In genomic region chrX:63784902-63785692, GRCh38 we compare ENCODE assay signal across 8 cellular contexts. TPM values are rescaled to one million over a fixed set of nuclear protein-coding genes. Genes with fewer than 3 reads are reported as not detected.
DNase-seq lines count a peak whose midpoint lies in the region; ATAC-seq, FAIRE-seq and TF ChIP-seq lines count a peak whose summit lies in the region.

Gene ARHGEF9, minus strand, starts transcription at chrX:63785214. Its CDS starts 69 bp downstream, at chrX:63785145.

- no peaks in the 10 kb centered on the region for H3K4me1 Mint-ChIP-seq in activated CD4-positive, alpha-beta T cell treated with anti-CD3 and anti-CD28 coated beads, Interleukin-2, amount 10 ng/mL, durations not matched to agents 7 days and 5 days
- H3K4me1 Mint-ChIP-seq in WTC11 (peaks cover 25% of the 10 kb centered on the region), nephron (peaks cover 12% of the 10 kb centered on the region)

- DNase-seq in activated CD4-positive, alpha-beta T cell treated with anti-CD3 and anti-CD28 coated beads, Interleukin-2, amount 10 ng/mL, durations not matched to agents 7 days and 5 days = peak; percentile 4
- no peak for DNase-seq in activated CD4-positive, alpha-beta T cell treated with anti-CD3 and anti-CD28 coated beads for 1 hour
- DNase-seq in WTC11 (ENCODE audit: low spot score) (peak; percentile 64), frontal cortex (ENCODE audit: low spot score in 2 of 2) (peak in 1 of 2 donors; percentile 25), NAMALWA (ENCODE audit: low spot score) (no peak)
- DNase-seq in stimulated activated CD4-positive, alpha-beta T cell treated with anti-CD3 and anti-CD28 coated beads, Interleukin-1b, Interleukin-23, amount 100 ng/mL, for 48 hours = no peak

- H3K27ac Mint-ChIP-seq in activated CD4-positive, alpha-beta T cell treated with anti-CD3 and anti-CD28 coated beads, Interleukin-2, amount 10 ng/mL, durations not matched to agents 7 days and 5 days = no peak within 1 kb of the TSS
- H3K27ac Mint-ChIP-seq in WTC11 (peak within 1 kb of the TSS; percentile 57; the same call in 1 of the 2 replicates), nephron (peak within 1 kb of the TSS; percentile 93 to 95 (median 94))

- peak; percentile 89 for ATAC-seq in WTC11
- no peak for ATAC-seq in HG02973 (IDR thresholded peaks at IDR 0.05; ENCODE audit: unreplicated experiment)

- no peaks in the 10 kb centered on the region for H3K27me3 Mint-ChIP-seq in activated CD4-positive, alpha-beta T cell treated with anti-CD3 and anti-CD28 coated beads, Interleukin-2, amount 10 ng/mL, durations not matched to agents 7 days and 5 days
- H3K27me3 Mint-ChIP-seq in WTC11 (ENCODE audit: low read depth) (no peaks in the 10 kb centered on the region), nephron (ENCODE audit: low read depth) (no peaks in the 10 kb centered on the region)

- CTCF ChIA-PET in activated CD4-positive, alpha-beta T cell treated with anti-CD3 and anti-CD28 coated beads, Interleukin-2, amount 10 ng/mL, durations not matched to agents 7 days and 5 days (lab: Charles Lee) = no interaction called here
- CTCF ChIA-PET in WTC11 (lab: Charles Lee) = interaction anchor here (0.9 to 1.5 kb wide), 2 partner anchors 23 to 34 kb away, joined by 3 to 5 read pairs; no protein-coding TSS in a partner anchor

- POLR2A ChIA-PET in activated CD4-positive, alpha-beta T cell treated with anti-CD3 and anti-CD28 coated beads, Interleukin-2, amount 10 ng/mL, durations not matched to agents 7 days and 5 days (lab: Charles Lee) = no interaction called here
- POLR2A ChIA-PET in WTC11 (lab: Charles Lee) = interaction anchor here (1.3 to 2.0 kb wide), 2 partner anchors 9 to 30 kb away, joined by 3 to 14 read pairs; no protein-coding TSS in a partner anchor

- TF ChIP-seq CTCF in WTC11 (IDR thresholded peaks at IDR 0.05) (no peak), nephron (IDR thresholded peaks at IDR 0.05; ENCODE audit: unreplicated experiment in 3 of 3) (no peak)

- no peak for FAIRE-seq in frontal cortex (lab: Jason Lieb, UNC)

- H3K4me3 Mint-ChIP-seq in activated CD4-positive, alpha-beta T cell treated with anti-CD3 and anti-CD28 coated beads, Interleukin-2, amount 10 ng/mL, durations not matched to agents 7 days and 5 days = peak within 1 kb of the TSS; percentile 30
- H3K4me3 Mint-ChIP-seq in WTC11 (peak within 1 kb of the TSS; percentile 67), nephron (peak within 1 kb of the TSS; percentile 82 to 87 (median 87))

- H3K9me3 Mint-ChIP-seq in activated CD4-positive, alpha-beta T cell treated with anti-CD3 and anti-CD28 coated beads, Interleukin-2, amount 10 ng/mL, durations not matched to agents 7 days and 5 days = no peaks in the 10 kb centered on the region
- peaks cover 9% of the 10 kb centered on the region for H3K9me3 Mint-ChIP-seq in WTC11
- peaks cover 13% of the 10 kb centered on the region for H3K9me3 Mint-ChIP-seq in nephron

- no peaks in the 10 kb centered on the region for H3K36me3 Mint-ChIP-seq in activated CD4-positive, alpha-beta T cell treated with anti-CD3 and anti-CD28 coated beads, Interleukin-2, amount 10 ng/mL, durations not matched to agents 7 days and 5 days (ENCODE audit: low read depth)
- H3K36me3 Mint-ChIP-seq in WTC11 = peaks cover 15% of the 10 kb centered on the region
- peaks cover 10% of the 10 kb centered on the region for H3K36me3 Mint-ChIP-seq in nephron (ENCODE audit: low read depth)

TF ChIP-seq in WTC11, 78 proteins besides CTCF, POLR2A, EP300 and RAD21 (continues in another document):
- TF ChIP-seq MYBL2 (CRISPR knock-in tag; IDR thresholded peaks at IDR 0.05) = no peak
- no peak for TF ChIP-seq GTF2I (CRISPR knock-in tag; conservative IDR thresholded peaks at IDR 0.05)
- no peak for TF ChIP-seq IRF1 (CRISPR knock-in tag; IDR thresholded peaks at IDR 0.05)
- TF ChIP-seq ARID4B (CRISPR knock-in tag; IDR thresholded peaks at IDR 0.05; ENCODE audit: borderline replicate concordance) = no peak
- TF ChIP-seq RORB (CRISPR knock-in tag; IDR thresholded peaks at IDR 0.05) = no peak
- no peak for TF ChIP-seq ZMAT4 (CRISPR knock-in tag; IDR thresholded peaks at IDR 0.05)
- TF ChIP-seq HMGXB4 (CRISPR knock-in tag; IDR thresholded peaks at IDR 0.05) = no peak
- TF ChIP-seq SOX15 (CRISPR knock-in tag; IDR thresholded peaks at IDR 0.05) = no peak
- TF ChIP-seq ERG (CRISPR knock-in tag; IDR thresholded peaks at IDR 0.05) = no peak
- no peak for TF ChIP-seq FOXP1 (CRISPR knock-in tag; IDR thresholded peaks at IDR 0.05; ENCODE audit: borderline replicate concordance)
- no peak for TF ChIP-seq ATF2 (CRISPR knock-in tag; IDR thresholded peaks at IDR 0.05; ENCODE audit: borderline replicate concordance, low read depth)

RNA-seq across cellular contexts. Expression of gene ARHGEF9, which starts in this region (rescaled TPM):
- total RNA-seq in activated CD4-positive, alpha-beta T cell treated with anti-CD3 and anti-CD28 coated beads, Interleukin-2, amount 10 ng/mL, durations not matched to agents 7 days and 5 days = 10 to 100 TPM; 21.6 to 22.3 TPM
- total RNA-seq in WTC11 (2021) (31.3 to 32.1 TPM (median 31.7 TPM) in 3 replicates), frontal cortex (64.4 TPM)

Comparison
In these comparisons a context has a peak if more than half of its experiments do, and no peak if none do; other contexts are left out.
1. DNase-seq: peak in activated CD4-positive, alpha-beta T cell treated with anti-CD3 and anti-CD28 coated beads, Interleukin-2, amount 10 ng/mL, durations not matched to agents 7 days and 5 days (single experiment) and WTC11 (single experiment); none in activated CD4-positive, alpha-beta T cell treated with anti-CD3 and anti-CD28 coated beads for 1 hour (single experiment), NAMALWA (single experiment) and stimulated activated CD4-positive, alpha-beta T cell treated with anti-CD3 and anti-CD28 coated beads, Interleukin-1b, Interleukin-23, amount 100 ng/mL, for 48 hours (single experiment).
2. H3K4me3 Mint-ChIP-seq: peak in every context shown above with its lines; median percentile 87 in nephron; 67 in WTC11; 30 in activated CD4-positive, alpha-beta T cell treated with anti-CD3 and anti-CD28 coated beads, Interleukin-2, amount 10 ng/mL, durations not matched to agents 7 days and 5 days.